In genomic region chr12:100208834-100209233, GRCh38 we compare ENCODE assay signal across 30 cellular contexts. TPM values are rescaled to one million over a fixed set of nuclear protein-coding genes. Genes with fewer than 3 reads are reported as not detected.
"Had no signal": no experiment of that assay in that cellular context is flagged by ENCODE, and none has a peak within 500 bp of the region (broad histone marks: within the 10 kb centered on the region; RNA-seq: fewer than 3 reads in every experiment).

No MANE protein-coding gene starts in this region.

- DNase-seq: naive thymus-derived CD4-positive, alpha-beta T cell; natural killer cell; nucleus accumbens; pancreas; retina; right cardiac atrium; sigmoid colon; small intestine; stimulated activated CD4-positive, alpha-beta T cell treated with anti-CD3 and anti-CD28 coated beads, Interleukin-12 subunit alpha, Interleukin-12 subunit beta, amount 100 ng/mL, for 4 hours; stimulated activated CD4-positive, alpha-beta T cell treated with anti-CD3 and anti-CD28 coated beads, Interleukin-1b, Interleukin-23, amount 100 ng/mL, for 48 hours; stimulated activated CD4-positive, alpha-beta T cell treated with anti-CD3 and anti-CD28 coated beads, Interleukin-4, amount 100 ng/mL, for 1 hour; stimulated activated CD4-positive, alpha-beta T cell treated with anti-CD3 and anti-CD28 coated beads, Interleukin-4, amount 100 ng/mL, for 4 hours; stimulated activated CD8-positive, alpha-beta memory T cell treated with anti-CD3 and anti-CD28 coated beads, Interleukin-4, amount 100 ng/mL, for 48 hours; stimulated activated naive CD4-positive, alpha-beta T cell; stimulated activated naive CD8-positive, alpha-beta T cell treated with anti-CD3 and anti-CD28 coated beads, Interleukin-15, amount 100 ng/mL, for 72 hours; stimulated activated naive CD8-positive, alpha-beta T cell treated with anti-CD3 and anti-CD28 coated beads, Interleukin-15, Interleukin-2, amounts not matched to agents 100 U/mL and 50 U/mL, for 24 hours; substantia nigra; testis; transverse colon; upper lobe of right lung; uterus had no signal

- H3K9me3 Mint-ChIP-seq: naive thymus-derived CD4-positive, alpha-beta T cell; natural killer cell; nephron; neural crest cell; stimulated activated memory B cell treated with anti-CD40 and anti-IgM and Interleukin-4, amounts not matched to agents 10 μg/mL and 1 μg/mL and 100 μg/mL, for 72 hours; stimulated activated naive CD8-positive, alpha-beta T cell treated with anti-CD3 and anti-CD28 coated beads, Interleukin-15, amount 100 ng/mL, for 72 hours had no signal

- H3K27ac Mint-ChIP-seq: naive thymus-derived CD4-positive, alpha-beta T cell; nephron; stimulated activated memory B cell treated with anti-CD40 and anti-IgM and Interleukin-4, amounts not matched to agents 10 μg/mL and 1 μg/mL and 100 μg/mL, for 72 hours; stimulated activated naive CD8-positive, alpha-beta T cell treated with anti-CD3 and anti-CD28 coated beads, Interleukin-15, amount 100 ng/mL, for 72 hours had no signal

- H3K4me3 Mint-ChIP-seq: naive thymus-derived CD4-positive, alpha-beta T cell; natural killer cell; nephron; neural crest cell; stimulated activated memory B cell treated with anti-CD40 and anti-IgM and Interleukin-4, amounts not matched to agents 10 μg/mL and 1 μg/mL and 100 μg/mL, for 72 hours; stimulated activated naive CD8-positive, alpha-beta T cell treated with anti-CD3 and anti-CD28 coated beads, Interleukin-15, amount 100 ng/mL, for 72 hours had no signal

- FAIRE-seq: pancreas, small intestine had no signal

- H3K36me3 ChIP-seq: uterus had no signal

- H3K36me3 Mint-ChIP-seq: natural killer cell had no signal

- H3K4me1 ChIP-seq: prostate gland, sigmoid colon, suprapubic skin, testis, transverse colon, upper lobe of right lung, uterus had no signal

- H3K4me1 Mint-ChIP-seq: natural killer cell; nephron; neural crest cell; stimulated activated memory B cell treated with anti-CD40 and anti-IgM and Interleukin-4, amounts not matched to agents 10 μg/mL and 1 μg/mL and 100 μg/mL, for 72 hours had no signal

- H3K27me3 Mint-ChIP-seq: naive thymus-derived CD4-positive, alpha-beta T cell; stimulated activated memory B cell treated with anti-CD40 and anti-IgM and Interleukin-4, amounts not matched to agents 10 μg/mL and 1 μg/mL and 100 μg/mL, for 72 hours; stimulated activated naive CD8-positive, alpha-beta T cell treated with anti-CD3 and anti-CD28 coated beads, Interleukin-15, amount 100 ng/mL, for 72 hours had no signal

- H3K27me3 ChIP-seq: neutrophil, pancreas, right lobe of liver, sigmoid colon, suprapubic skin, testis, tibial artery, transverse colon, upper lobe of right lung, uterus had no signal

- H3K4me3 ChIP-seq: pancreas, prostate gland, right lobe of liver, sigmoid colon, suprapubic skin, testis, tibial artery, transverse colon, upper lobe of right lung, uterus had no signal

- H3K9me3 ChIP-seq: neutrophil, pancreas, prostate gland, right lobe of liver, sigmoid colon, suprapubic skin, testis, tibial artery, transverse colon, upper lobe of right lung, uterus had no signal

- H3K27ac ChIP-seq: neutrophil, pancreas, prostate gland, right lobe of liver, sigmoid colon, suprapubic skin, testis, tibial artery, transverse colon, upper lobe of right lung, uterus had no signal

- ATAC-seq: naive thymus-derived CD4-positive, alpha-beta T cell; natural killer cell; pancreas; right cardiac atrium; right lobe of liver; stimulated activated memory B cell treated with anti-CD40 and anti-IgM and Interleukin-4, amounts not matched to agents 10 μg/mL and 1 μg/mL and 100 μg/mL, for 72 hours; stimulated activated naive CD8-positive, alpha-beta T cell treated with anti-CD3 and anti-CD28 coated beads, Interleukin-15, amount 100 ng/mL, for 72 hours; stimulated activated naive CD8-positive, alpha-beta T cell treated with anti-CD3 and anti-CD28 coated beads, Interleukin-15, Interleukin-2, amounts not matched to agents 100 U/mL and 50 U/mL, for 24 hours; upper lobe of right lung had no signal

RNA-seq across cellular contexts. Expression of gene DEPDC4, which starts 58.0 kb away (rescaled TPM):
- total RNA-seq: omental fat pad had no signal
